Comparison of ENCODE assay signal across 8 cellular contexts in genomic region chr6:89829591-89830384, GRCh38. TPM values are rescaled to one million over a fixed set of nuclear protein-coding genes. Genes with fewer than 3 reads are reported as not detected.
A peak's percentile ranks its signal among the peaks of the same experiment; 100 is the strongest.
DNase-seq lines count a peak whose midpoint lies in the region; ATAC-seq and TF ChIP-seq lines count a peak whose summit lies in the region.

Gene CASP8AP2 (plus strand): TSS chr6:89829880.

- POLR2A ChIA-PET in activated naive CD8-positive, alpha-beta T cell treated with anti-CD3 and anti-CD28 coated beads, Interleukin-2, amount 10 ng/mL, durations not matched to agents 7 days and 5 days (lab: Charles Lee): interaction anchor here (0.6 to 2.5 kb wide), 26 partner anchors 10 to 751 kb away, joined by 3 to 85 read pairs (median 3); partner anchors contain the start of genes LYRM2, MDN1, PM20D2 and PNRC1

- H3K27me3 ChIP-seq in SU-DHL-6 (ENCODE audit: low read length) (no peaks in the 10 kb centered on the region), parathyroid adenoma (ENCODE audit: control insufficient read depth, insufficient read depth, low read length) (no peaks in the 10 kb centered on the region), tibial nerve (no peaks in the 10 kb centered on the region)

- 0 to 1% methylated on average over 35 to 44 of the region's 44 CpGs for WGBS in tibial nerve, 2 donors

- no peaks in the 10 kb centered on the region for H4K20me1 ChIP-seq in SU-DHL-6 (ENCODE audit: low read depth, low read length)

- H3K9ac ChIP-seq in SU-DHL-6 (ENCODE audit: low read length) (peak within 1 kb of the TSS; percentile 91), parathyroid adenoma (no peak within 1 kb of the TSS)

- peaks cover 26% of the 10 kb centered on the region for H3K4me1 Mint-ChIP-seq in activated naive CD8-positive, alpha-beta T cell treated with anti-CD3 and anti-CD28 coated beads, Interleukin-2, amount 10 ng/mL, durations not matched to agents 7 days and 5 days

- peak within 1 kb of the TSS; percentile 99 for H3K27ac Mint-ChIP-seq in activated naive CD8-positive, alpha-beta T cell treated with anti-CD3 and anti-CD28 coated beads, Interleukin-2, amount 10 ng/mL, durations not matched to agents 7 days and 5 days

- no peaks in the 10 kb centered on the region for H3F3A ChIP-seq in SU-DHL-6 (ENCODE audit: insufficient read depth)

- no peaks in the 10 kb centered on the region; the same call in 1 of the 2 replicates for H3K36me3 ChIP-seq in SU-DHL-6 (ENCODE audit: low read length)
- no peaks in the 10 kb centered on the region for H3K36me3 ChIP-seq in parathyroid adenoma (ENCODE audit: control insufficient read depth, insufficient read depth, low read length)
- peaks cover 0 to 34% (median 0%) of the 10 kb centered on the region in 3 donors for H3K36me3 ChIP-seq in tibial nerve

- H3K9me3 Mint-ChIP-seq in activated naive CD8-positive, alpha-beta T cell treated with anti-CD3 and anti-CD28 coated beads, Interleukin-2, amount 10 ng/mL, durations not matched to agents 7 days and 5 days: no peaks in the 10 kb centered on the region

- H2AFZ ChIP-seq in SU-DHL-6 (ENCODE audit: low read depth, low read length, severe bottlenecking) (peak within 1 kb of the TSS; percentile 79), parathyroid adenoma (peak within 1 kb of the TSS; percentile 96)

- H3K79me2 ChIP-seq in SU-DHL-6 (ENCODE audit: insufficient read depth, low read length): peaks cover 27% of the 10 kb centered on the region
- peaks cover 5% of the 10 kb centered on the region for H3K79me2 ChIP-seq in parathyroid adenoma

- peak within 1 kb of the TSS; percentile 71 for H3K27ac ChIP-seq in SU-DHL-6 (ENCODE audit: low read depth, low read length)
- H3K27ac ChIP-seq in parathyroid adenoma: peak within 1 kb of the TSS; percentile 63
- peak within 1 kb of the TSS; percentile 26 to 89 (median 84) for H3K27ac ChIP-seq in tibial nerve

- H3K9me3 ChIP-seq in SU-DHL-6 (ENCODE audit: insufficient read depth, low read length) (no peaks in the 10 kb centered on the region), parathyroid adenoma (ENCODE audit: control insufficient read depth, low read length) (no peaks in the 10 kb centered on the region), tibial nerve (no peaks in the 10 kb centered on the region)

- H3K4me3 Mint-ChIP-seq in activated naive CD8-positive, alpha-beta T cell treated with anti-CD3 and anti-CD28 coated beads, Interleukin-2, amount 10 ng/mL, durations not matched to agents 7 days and 5 days: peak within 1 kb of the TSS; percentile 99

- TF ChIP-seq POLR2A in GM10847 (IDR thresholded peaks at IDR 0.05; ENCODE audit: extremely low read depth, insufficient read length): peak; percentile 78
- TF ChIP-seq POLR2A in tibial nerve (IDR thresholded peaks at IDR 0.05): peak; percentile 19 to 76

- H3K4me3 ChIP-seq in SU-DHL-6 (ENCODE audit: insufficient read depth, low read length, poor library complexity, severe bottlenecking) (peak within 1 kb of the TSS; percentile 91), parathyroid adenoma (ENCODE audit: low read depth, low read length) (peak within 1 kb of the TSS; percentile 84), tibial nerve (peak within 1 kb of the TSS; percentile 68 to 87 (median 84))

- intact Hi-C loops in Right ventricle myocardium superior (cut with DNase I): no loop called here

- no peaks in the 10 kb centered on the region for H3K27me3 Mint-ChIP-seq in activated naive CD8-positive, alpha-beta T cell treated with anti-CD3 and anti-CD28 coated beads, Interleukin-2, amount 10 ng/mL, durations not matched to agents 7 days and 5 days

- no peak for TF ChIP-seq CTCF in SU-DHL-6 (IDR thresholded peaks at IDR 0.05; ENCODE audit: insufficient read depth, low read length, poor library complexity, severe bottlenecking)
- no peak for TF ChIP-seq CTCF in parathyroid adenoma (IDR thresholded peaks at IDR 0.05)
- no peak for TF ChIP-seq CTCF in tibial nerve (IDR thresholded peaks at IDR 0.05)

- DNase-seq in NCI-H128 (lab: John Stamatoyannopoulos, UW; ENCODE audit: unreplicated experiment) (peak; percentile 96), Right ventricle myocardium superior (peak; percentile 94), tibial nerve (ENCODE audit: low spot score in 2 of 2) (peak; percentile 92 to 97)
- peak; percentile 84 for DNase-seq in activated naive CD8-positive, alpha-beta T cell treated with anti-CD3 and anti-CD28 coated beads, Interleukin-2, amount 10 ng/mL, durations not matched to agents 7 days and 5 days

- peak in 1 of 2 donors; percentile 74 for TF ChIP-seq EP300 in tibial nerve (IDR thresholded peaks at IDR 0.05)

- H3K4me2 ChIP-seq in SU-DHL-6 (ENCODE audit: low read depth, low read length, poor library complexity, severe bottlenecking) (peak within 1 kb of the TSS; percentile 95), parathyroid adenoma (ENCODE audit: low read length) (peak within 1 kb of the TSS; percentile 99)

- H3K9me2 ChIP-seq in SU-DHL-6 (replicated peaks; ENCODE audit: insufficient read depth, low read length): no peaks in the 10 kb centered on the region

- ATAC-seq in HG02678 (IDR thresholded peaks at IDR 0.05; ENCODE audit: unreplicated experiment) (peak; percentile 99), Right ventricle myocardium superior (ENCODE audit: poor library complexity) (peak; percentile 98)
- ATAC-seq in activated naive CD8-positive, alpha-beta T cell treated with anti-CD3 and anti-CD28 coated beads, Interleukin-2, amount 10 ng/mL, durations not matched to agents 7 days and 5 days (ENCODE audit: low read depth): peak; percentile 96

- peaks cover 22% of the 10 kb centered on the region for H3K36me3 Mint-ChIP-seq in activated naive CD8-positive, alpha-beta T cell treated with anti-CD3 and anti-CD28 coated beads, Interleukin-2, amount 10 ng/mL, durations not matched to agents 7 days and 5 days

- H3K4me1 ChIP-seq in parathyroid adenoma (peaks cover 6% of the 10 kb centered on the region), tibial nerve (peaks cover 0 to 20% (median 6%) of the 10 kb centered on the region in 4 donors)

RNA-seq across cellular contexts. Expression of gene CASP8AP2, which starts in this region (rescaled TPM):
- total RNA-seq in activated naive CD8-positive, alpha-beta T cell treated with anti-CD3 and anti-CD28 coated beads, Interleukin-2, amount 10 ng/mL, durations not matched to agents 7 days and 5 days: 10 to 100 TPM; 49.1 TPM
- total RNA-seq in Right ventricle myocardium superior (13.8 TPM), tibial nerve (10 to 100 TPM; 17.4 to 21.4 (median 18.9) TPM)

Comparison
In these comparisons a context has a peak if more than half of its experiments do, and no peak if none do; other contexts are left out.
1. Peak in every context shown above with its lines: DNase-seq, ATAC-seq, H3K4me3 ChIP-seq and H3K27ac ChIP-seq.